15 cellular contexts compared by ENCODE assay signal in the genomic region with DNA sequence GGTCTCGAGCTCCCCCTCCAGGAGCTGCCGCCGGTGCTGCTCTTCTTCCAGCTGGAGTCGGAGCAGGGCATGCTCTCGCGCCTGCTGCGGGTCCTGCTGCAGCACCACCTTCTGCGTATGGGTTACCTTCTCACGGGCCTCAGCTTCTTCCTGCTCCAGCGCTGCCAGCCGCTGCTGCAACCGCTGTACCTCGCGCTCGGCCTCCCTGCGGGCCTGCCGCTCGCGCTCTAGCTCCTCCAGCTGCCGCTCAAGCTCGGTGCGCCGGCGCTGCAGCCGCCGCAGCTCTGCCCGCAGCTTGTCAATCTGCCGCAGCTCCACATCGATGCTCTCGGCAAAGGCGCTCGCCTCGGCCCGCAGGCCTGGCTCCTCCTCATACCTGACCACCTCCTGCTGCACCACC. TPM values are rescaled to one million over a fixed set of nuclear protein-coding genes. Genes with fewer than 3 reads are reported as not detected.
DNase-seq lines count a peak whose midpoint lies in the region; ATAC-seq, FAIRE-seq and TF ChIP-seq lines count a peak whose summit lies in the region.
"Had no signal": no experiment of that assay in that cellular context is flagged by ENCODE, and none has a peak within 500 bp of the region (broad histone marks: within the 10 kb centered on the region; RNA-seq: fewer than 3 reads in every experiment).

No MANE protein-coding gene starts in this region.

- no peak for TF ChIP-seq CTCF in WTC11 (IDR thresholded peaks at IDR 0.05)
- no peak for TF ChIP-seq CTCF in HepG2 (CRISPR knock-in tag; IDR thresholded peaks at IDR 0.05)

- in situ Hi-C loops in HepG2 (cut with HindIII; ENCODE audit: extremely low pct_ligation_motif_present, low pct_unique_long_range_greater_than_20kb) = no loop called here

- ATAC-seq in WTC11 (no peak), HepG2 (no peak), HG03039 (IDR thresholded peaks at IDR 0.05; ENCODE audit: unreplicated experiment) (no peak), HG03280 (IDR thresholded peaks at IDR 0.05; ENCODE audit: unreplicated experiment) (no peak)
- ATAC-seq: HCT116 had no signal

- CTCF ChIA-PET in activated naive CD4-positive, alpha-beta T cell treated with anti-CD3 and anti-CD28 coated beads, Interleukin-2, amount 10 ng/mL, durations not matched to agents 7 days and 5 days (lab: Charles Lee) = interaction anchor here (0.6 kb wide), 1 partner anchor 178 kb away, joined by 3 read pairs; no protein-coding TSS in a partner anchor
- CTCF ChIA-PET in WTC11 (lab: Charles Lee) (interaction anchor here (1.0 to 2.7 kb wide), 3 partner anchors 52 to 78 kb away, joined by 3 to 12 read pairs (median 4); no protein-coding TSS in a partner anchor), HepG2 (lab: Yijun Ruan, JAX; ENCODE audit: low intra/inter-chr PET ratio, low total read pairs) (no interaction called here)

- no peaks in the 10 kb centered on the region for H3K4me1 Mint-ChIP-seq in activated naive CD4-positive, alpha-beta T cell treated with anti-CD3 and anti-CD28 coated beads, Interleukin-2, amount 10 ng/mL, durations not matched to agents 7 days and 5 days
- H3K4me1 Mint-ChIP-seq in WTC11 = no peaks in the 10 kb centered on the region

- no peak for FAIRE-seq in HepG2 (lab: Jason Lieb, UNC)
- FAIRE-seq: GM18507, H54 had no signal

- 96% methylated on average over 34 of the region's 34 CpGs for WGBS in HepG2 (ENCODE audit: low lambda C conversion rate)

- H3K4me2 ChIP-seq in HepG2 (ENCODE audit: low read depth, low read length) = no peak overlapping the region
- H3K4me2 ChIP-seq: BLaER1 treated with 17β-estradiol and CSF1 and Interleukin-3, amounts not matched to agents 10 nM and 100 nM had no signal

- peak overlapping the region; percentile 42 for H3K27ac Mint-ChIP-seq in activated naive CD4-positive, alpha-beta T cell treated with anti-CD3 and anti-CD28 coated beads, Interleukin-2, amount 10 ng/mL, durations not matched to agents 7 days and 5 days
- peak overlapping the region; percentile 19; the same call in 1 of the 2 replicates for H3K27ac Mint-ChIP-seq in WTC11
- H3K27ac Mint-ChIP-seq: CD4-positive, CD25-positive, alpha-beta regulatory T cell had no signal

- no peaks in the 10 kb centered on the region for H3K9me3 ChIP-seq in HepG2 (ENCODE audit: low read length)
- H3K9me3 ChIP-seq: BLaER1 treated with 17β-estradiol and CSF1 and Interleukin-3, amounts not matched to agents 10 nM and 100 nM had no signal

- H3K4me3 ChIP-seq in HepG2 (replicated peaks in 1 of 3; ENCODE audit: insufficient read depth in 1 of 3, low read depth in 2 of 3, low read length in 3 of 3) = no peak overlapping the region
- H3K4me3 ChIP-seq: BLaER1 treated with 17β-estradiol and CSF1 and Interleukin-3, amounts not matched to agents 10 nM and 100 nM had no signal

- H3K27me3 Mint-ChIP-seq in activated naive CD4-positive, alpha-beta T cell treated with anti-CD3 and anti-CD28 coated beads, Interleukin-2, amount 10 ng/mL, durations not matched to agents 7 days and 5 days = no peaks in the 10 kb centered on the region
- no peaks in the 10 kb centered on the region for H3K27me3 Mint-ChIP-seq in WTC11 (ENCODE audit: low read depth)
- H3K27me3 Mint-ChIP-seq: CD4-positive, CD25-positive, alpha-beta regulatory T cell had no signal

- no peaks in the 10 kb centered on the region for H3K27me3 ChIP-seq in HepG2 (ENCODE audit: control insufficient read depth in 1 of 2, insufficient read depth in 2 of 2, low read length in 2 of 2)
- H3K27me3 ChIP-seq: BLaER1 treated with 17β-estradiol and CSF1 and Interleukin-3, amounts not matched to agents 10 nM and 100 nM had no signal

- peaks cover 39% of the 10 kb centered on the region for H3K36me3 Mint-ChIP-seq in activated naive CD4-positive, alpha-beta T cell treated with anti-CD3 and anti-CD28 coated beads, Interleukin-2, amount 10 ng/mL, durations not matched to agents 7 days and 5 days
- peaks cover 80% of the 10 kb centered on the region for H3K36me3 Mint-ChIP-seq in WTC11

- no peaks in the 10 kb centered on the region; the same call in 1 of the 2 replicates for H4K20me1 ChIP-seq in HepG2 (ENCODE audit: insufficient read depth, low read length)

- H3K27ac ChIP-seq in HepG2 (ENCODE audit: extremely low read length, insufficient read depth, low read length) = no peak overlapping the region
- H3K27ac ChIP-seq: BLaER1 treated with 17β-estradiol and CSF1 and Interleukin-3, amounts not matched to agents 10 nM and 100 nM had no signal

- no peak for TF ChIP-seq POLR2A in HepG2 (IDR thresholded peaks at IDR 0.05; ENCODE audit: insufficient read depth in 1 of 2, low read depth in 2 of 2, low read length in 2 of 2)

- peaks cover 22 to 72% of the 10 kb centered on the region in 2 experiments for H3K36me3 ChIP-seq in HepG2 (replicated peaks in 1 of 2; ENCODE audit: control insufficient read depth in 1 of 2, insufficient read depth in 2 of 2, low read length in 2 of 2)

- H3K9ac ChIP-seq in HepG2 (ENCODE audit: insufficient read depth, low read depth, low read length) = no peak overlapping the region
- H3K9ac ChIP-seq: BLaER1 treated with 17β-estradiol and CSF1 and Interleukin-3, amounts not matched to agents 10 nM and 100 nM had no signal

- TF ChIP-seq RAD21 in HepG2 (CRISPR knock-in tag; IDR thresholded peaks at IDR 0.05) = no peak

- no peak for DNase-seq in activated naive CD4-positive, alpha-beta T cell treated with anti-CD3 and anti-CD28 coated beads, Interleukin-2, amount 10 ng/mL, durations not matched to agents 7 days and 5 days
- no peak for DNase-seq in activated naive CD4-positive, alpha-beta T cell treated with anti-CD3 and anti-CD28 coated beads, Interleukin-2, amount 50 U/mL, for 16 hours
- no peak for DNase-seq in WTC11 (ENCODE audit: low spot score)
- no peak for DNase-seq in HepG2 (ENCODE audit: low spot score)
- no peak for DNase-seq in NK-92 (lab: John Stamatoyannopoulos, UW; ENCODE audit: unreplicated experiment)
- DNase-seq: ACHN; Calu3; CD4-positive, CD25-positive, alpha-beta regulatory T cell; DMS 273 treated with DMSO at 0.1 percent for 48 hours had no signal

- no peaks in the 10 kb centered on the region for H3K4me1 ChIP-seq in HepG2 (ENCODE audit: insufficient read depth, low read length)
- H3K4me1 ChIP-seq: BLaER1 treated with 17β-estradiol and CSF1 and Interleukin-3, amounts not matched to agents 10 nM and 100 nM had no signal

- H3K4me3 Mint-ChIP-seq in activated naive CD4-positive, alpha-beta T cell treated with anti-CD3 and anti-CD28 coated beads, Interleukin-2, amount 10 ng/mL, durations not matched to agents 7 days and 5 days = no peak overlapping the region
- no peak overlapping the region for H3K4me3 Mint-ChIP-seq in WTC11
- H3K4me3 Mint-ChIP-seq: CD4-positive, CD25-positive, alpha-beta regulatory T cell had no signal

- no peaks in the 10 kb centered on the region for H3K79me2 ChIP-seq in HepG2 (ENCODE audit: insufficient read depth, low read length)

- no peaks in the 10 kb centered on the region for H3K9me3 Mint-ChIP-seq in activated naive CD4-positive, alpha-beta T cell treated with anti-CD3 and anti-CD28 coated beads, Interleukin-2, amount 10 ng/mL, durations not matched to agents 7 days and 5 days
- H3K9me3 Mint-ChIP-seq in WTC11 = no peaks in the 10 kb centered on the region
- H3K9me3 Mint-ChIP-seq: CD4-positive, CD25-positive, alpha-beta regulatory T cell had no signal

- TF ChIP-seq EP300 in HepG2 (IDR thresholded peaks at IDR 0.05; ENCODE audit: low read depth in 2 of 2, low read length in 2 of 2) (no peak), HepG2 (CRISPR knock-in tag; IDR thresholded peaks at IDR 0.05; ENCODE audit: borderline replicate concordance) (no peak)

- POLR2A ChIA-PET in WTC11 (lab: Charles Lee) (no interaction called here), HepG2 (lab: Yijun Ruan, JAX) (no interaction called here)

- intact Hi-C loops in HepG2 (cut with micrococcal nuclease; ENCODE audit: unreplicated experiment) = no loop called here

- BruUV-seq in HepG2 (replicated peaks; lab: Mats Ljungman, UMichigan) = no TSS peak

- H2AFZ ChIP-seq in HepG2 (ENCODE audit: low read length) = no peak overlapping the region

RNA-seq across cellular contexts. Expression of gene UBN1, which starts 36.9 kb away (rescaled TPM):
- total RNA-seq in WTC11 (2021) = 35.1 to 38.5 TPM (median 35.9 TPM) in 3 replicates
- 19.4 and 23.5 TPM in 2 replicates for total RNA-seq in HepG2 (2016; rRNA removed; fragmentation: Illumina TruSeq; extraction: Trizol)
- 3.2 and 3.4 TPM in 2 replicates for total RNA-seq in HepG2 (2016; cell fraction: cytosol; rRNA removed; fragmentation: Illumina TruSeq; extraction: Trizol; ENCODE audit: low read depth)
- total RNA-seq in HepG2 (2016; cell fraction: insoluble cytoplasmic fraction; rRNA removed; fragmentation: Illumina TruSeq; extraction: Trizol) = 16.5 and 23.4 TPM in 2 replicates
- total RNA-seq in HepG2 (2016; cell fraction: membrane; rRNA removed; fragmentation: Illumina TruSeq; extraction: Trizol) = 7.7 and 8.3 TPM in 2 replicates
- 21.8 and 22.1 TPM in 2 replicates for total RNA-seq in HepG2 (2016; cell fraction: nucleus; rRNA removed; fragmentation: Illumina TruSeq; extraction: Trizol)
- polyA plus RNA-seq in HepG2 (2011; rRNA removed) = 10.6 TPM in 2 replicates
- 6.2 and 7.7 TPM in 2 replicates for polyA plus RNA-seq in HepG2 (2011; cell fraction: cytosol; rRNA removed)
- polyA plus RNA-seq in HepG2 (2011; cell fraction: nucleus; rRNA removed) = 31.3 and 37.9 TPM in 2 replicates
- 12.1 and 15.1 TPM in 2 replicates for polyA plus RNA-seq in HepG2 (2012)
- polyA plus RNA-seq in HepG2 (2016; cell fraction: cytosol; fragmentation: Illumina TruSeq; extraction: Trizol; ENCODE audit: low read depth) = 0.95 and 1.1 TPM in 2 replicates
- 13.1 and 16.1 TPM in 2 replicates for polyA plus RNA-seq in HepG2 (2016; cell fraction: insoluble cytoplasmic fraction; fragmentation: Illumina TruSeq; extraction: Trizol; ENCODE audit: low read depth)
- 2.9 and 3.3 TPM in 2 replicates for polyA plus RNA-seq in HepG2 (2016; cell fraction: membrane; fragmentation: Illumina TruSeq; extraction: Trizol; ENCODE audit: low read depth)
- polyA plus RNA-seq in HepG2 (2016; cell fraction: nucleus; fragmentation: Illumina TruSeq; extraction: Trizol; ENCODE audit: insufficient read depth, low read depth) = 28.3 and 29.1 TPM in 2 replicates
- polyA minus RNA-seq in HepG2 (2011; rRNA and poly(A)+ RNA removed; ENCODE audit: low replicate concordance) = 31.7 and 41.5 TPM in 2 replicates
- 9.0 and 10.1 TPM in 2 replicates for polyA minus RNA-seq in HepG2 (2011; cell fraction: cytosol; rRNA and poly(A)+ RNA removed)
- polyA minus RNA-seq in HepG2 (2011; cell fraction: nucleus; rRNA and poly(A)+ RNA removed) = 20.9 and 24.1 TPM in 2 replicates

RNA-seq across cellular contexts. Expression of gene GLYR1, which starts 37.1 kb away (rescaled TPM):
- total RNA-seq in WTC11 (2021) (99.7 to 103 TPM (median 99.7 TPM) in 3 replicates), HepG2 (2016; rRNA removed; fragmentation: Illumina TruSeq; extraction: Trizol) (48.7 and 65.0 TPM in 2 replicates)
- 15.9 and 19.4 TPM in 2 replicates for total RNA-seq in HepG2 (2016; cell fraction: cytosol; rRNA removed; fragmentation: Illumina TruSeq; extraction: Trizol; ENCODE audit: low read depth)
- 45.2 and 62.7 TPM in 2 replicates for total RNA-seq in HepG2 (2016; cell fraction: insoluble cytoplasmic fraction; rRNA removed; fragmentation: Illumina TruSeq; extraction: Trizol)
- 15.9 and 18.0 TPM in 2 replicates for total RNA-seq in HepG2 (2016; cell fraction: membrane; rRNA removed; fragmentation: Illumina TruSeq; extraction: Trizol)
- total RNA-seq in HepG2 (2016; cell fraction: nucleus; rRNA removed; fragmentation: Illumina TruSeq; extraction: Trizol) = 42.0 and 52.4 TPM in 2 replicates
- 28.3 and 35.0 TPM in 2 replicates for polyA plus RNA-seq in HepG2 (2011; rRNA removed)
- 19.7 and 20.6 TPM in 2 replicates for polyA plus RNA-seq in HepG2 (2011; cell fraction: cytosol; rRNA removed)
- 37.8 and 42.0 TPM in 2 replicates for polyA plus RNA-seq in HepG2 (2011; cell fraction: nucleus; rRNA removed)
- polyA plus RNA-seq in HepG2 (2012) = 24.7 and 35.3 TPM in 2 replicates
- polyA plus RNA-seq in HepG2 (2016; cell fraction: cytosol; fragmentation: Illumina TruSeq; extraction: Trizol; ENCODE audit: low read depth) = 5.7 and 7.1 TPM in 2 replicates
- 52.7 and 61.5 TPM in 2 replicates for polyA plus RNA-seq in HepG2 (2016; cell fraction: insoluble cytoplasmic fraction; fragmentation: Illumina TruSeq; extraction: Trizol; ENCODE audit: low read depth)
- 9.9 and 13.3 TPM in 2 replicates for polyA plus RNA-seq in HepG2 (2016; cell fraction: membrane; fragmentation: Illumina TruSeq; extraction: Trizol; ENCODE audit: low read depth)
- 79.5 and 95.5 TPM in 2 replicates for polyA plus RNA-seq in HepG2 (2016; cell fraction: nucleus; fragmentation: Illumina TruSeq; extraction: Trizol; ENCODE audit: insufficient read depth, low read depth)
- 31.8 and 71.0 TPM in 2 replicates for polyA minus RNA-seq in HepG2 (2011; rRNA and poly(A)+ RNA removed; ENCODE audit: low replicate concordance)
- 7.9 and 8.7 TPM in 2 replicates for polyA minus RNA-seq in HepG2 (2011; cell fraction: cytosol; rRNA and poly(A)+ RNA removed)
- polyA minus RNA-seq in HepG2 (2011; cell fraction: nucleus; rRNA and poly(A)+ RNA removed) = 30.6 and 30.8 TPM in 2 replicates

RNA-seq across cellular contexts. Expression of gene PPL, which starts 52.7 kb away (rescaled TPM):
- 28.5 to 29.6 TPM (median 28.7 TPM) in 3 replicates for total RNA-seq in WTC11 (2021)
- 4.4 and 6.6 TPM in 2 replicates for total RNA-seq in HepG2 (2016; rRNA removed; fragmentation: Illumina TruSeq; extraction: Trizol)
- total RNA-seq in HepG2 (2016; cell fraction: cytosol; rRNA removed; fragmentation: Illumina TruSeq; extraction: Trizol; ENCODE audit: low read depth) = 1.1 and 1.5 TPM in 2 replicates
- 3.3 and 6.8 TPM in 2 replicates for total RNA-seq in HepG2 (2016; cell fraction: insoluble cytoplasmic fraction; rRNA removed; fragmentation: Illumina TruSeq; extraction: Trizol)
- 1.8 and 2.4 TPM in 2 replicates for total RNA-seq in HepG2 (2016; cell fraction: membrane; rRNA removed; fragmentation: Illumina TruSeq; extraction: Trizol)
- 8.8 and 10.7 TPM in 2 replicates for total RNA-seq in HepG2 (2016; cell fraction: nucleus; rRNA removed; fragmentation: Illumina TruSeq; extraction: Trizol)
- 5.7 and 7.5 TPM in 2 replicates for polyA plus RNA-seq in HepG2 (2011; rRNA removed)
- 4.1 and 4.4 TPM in 2 replicates for polyA plus RNA-seq in HepG2 (2011; cell fraction: cytosol; rRNA removed)
- 19.1 and 22.6 TPM in 2 replicates for polyA plus RNA-seq in HepG2 (2011; cell fraction: nucleus; rRNA removed)
- 5.2 and 7.1 TPM in 2 replicates for polyA plus RNA-seq in HepG2 (2012)
- 0.62 and 0.73 TPM in 2 replicates for polyA plus RNA-seq in HepG2 (2016; cell fraction: cytosol; fragmentation: Illumina TruSeq; extraction: Trizol; ENCODE audit: low read depth)
- polyA plus RNA-seq in HepG2 (2016; cell fraction: insoluble cytoplasmic fraction; fragmentation: Illumina TruSeq; extraction: Trizol; ENCODE audit: low read depth) = 2.7 and 3.1 TPM in 2 replicates
- polyA plus RNA-seq in HepG2 (2016; cell fraction: membrane; fragmentation: Illumina TruSeq; extraction: Trizol; ENCODE audit: low read depth) = 0.72 and 0.92 TPM in 2 replicates
- 14.4 and 14.5 TPM in 2 replicates for polyA plus RNA-seq in HepG2 (2016; cell fraction: nucleus; fragmentation: Illumina TruSeq; extraction: Trizol; ENCODE audit: insufficient read depth, low read depth)
- 9.9 and 18.8 TPM in 2 replicates for polyA minus RNA-seq in HepG2 (2011; rRNA and poly(A)+ RNA removed; ENCODE audit: low replicate concordance)
- polyA minus RNA-seq in HepG2 (2011; cell fraction: cytosol; rRNA and poly(A)+ RNA removed) = 6.1 and 7.4 TPM in 2 replicates
- polyA minus RNA-seq in HepG2 (2011; cell fraction: nucleus; rRNA and poly(A)+ RNA removed) = 7.3 and 10.2 TPM in 2 replicates
- total RNA-seq: CD4-positive, CD25-positive, alpha-beta regulatory T cell had no signal
